Comparison of ENCODE assay signal across 1 cellular context in genomic region chr2:97656905-97657587, GRCh38.
TF ChIP-seq lines count a peak whose summit lies in the region.

No MANE protein-coding gene starts in this region.

TF ChIP-seq in H1, 55 proteins besides CTCF, POLR2A, EP300 and RAD21:
- TF ChIP-seq MAX (IDR thresholded peaks at IDR 0.05) (peak; percentile 42; the same call in 1 of the 2 replicates), ZNF274 (IDR thresholded peaks at IDR 0.05; ENCODE audit: borderline replicate concordance, extremely low read depth, low read length) (no peak), E2F6 (IDR thresholded peaks at IDR 0.05) (peak; percentile 65)
TF ChIP-seq in H1: peak in this region for 2.
